29 cellular contexts compared by ENCODE assay signal in the genomic region with DNA sequence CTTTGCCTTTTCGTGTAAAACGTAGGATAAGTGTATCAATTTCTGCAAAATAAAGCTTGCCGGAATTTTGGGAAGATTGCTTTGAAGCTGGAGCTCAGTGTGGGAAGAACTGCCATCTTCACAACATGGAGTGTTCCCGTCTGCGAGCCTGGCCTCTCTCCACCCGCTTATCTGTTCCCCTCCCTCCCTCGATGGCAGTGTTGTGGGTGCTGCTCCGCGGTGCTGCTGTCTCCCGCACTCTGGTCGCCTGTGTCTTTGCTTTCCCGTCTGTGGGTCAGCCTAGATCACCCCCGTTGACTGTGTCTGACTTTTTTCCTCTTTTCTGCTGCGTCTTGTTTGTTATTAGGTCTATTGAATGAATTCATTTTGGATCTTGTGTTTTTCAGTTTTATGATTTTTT.
"Had no signal": no experiment of that assay in that cellular context is flagged by ENCODE, and none has a peak within 500 bp of the region (broad histone marks: within the 10 kb centered on the region; RNA-seq: fewer than 3 reads in every experiment).

No MANE protein-coding gene starts in this region.

- H3K4me3 ChIP-seq: adrenal gland, ascending aorta, cardiac muscle cell, coronary artery, dorsolateral prefrontal cortex, gastroesophageal sphincter, mucosa of descending colon, skin epidermis, tibial nerve had no signal

- H3K27ac ChIP-seq: adrenal gland, ascending aorta, cardiac muscle cell, coronary artery, dorsolateral prefrontal cortex, gastroesophageal sphincter, skin epidermis, tibial nerve had no signal

- DNase-seq: activated B cell treated with CpG ODN at 0.5 μM for 24 hours; activated CD4-positive, alpha-beta T cell treated with anti-CD3 and anti-CD28 coated beads, Interleukin-2, amount 50 U/mL, for 1 hour; activated CD8-positive, alpha-beta T cell treated with anti-CD3 and anti-CD28 coated beads for 36 hours; activated naive CD4-positive, alpha-beta T cell treated with anti-CD3 and anti-CD28 coated beads for 36 hours; activated naive CD8-positive, alpha-beta T cell treated with anti-CD3 and anti-CD28 coated beads for 36 hours; activated T-cell treated with anti-CD3 and anti-CD28 coated beads, Interleukin-2, amount 50 U/mL, for 72 hours; adrenal gland; cerebellar nuclear complex; effector memory CD4-positive, alpha-beta T cell; erythroblast; hypothalamus; immature natural killer cell; mucosa of descending colon; stimulated activated CD4-positive, alpha-beta T cell treated with anti-CD3 and anti-CD28 coated beads, Interleukin-4, amount 100 ng/mL, for 4 hours; stimulated activated CD8-positive, alpha-beta memory T cell treated with anti-CD3 and anti-CD28 coated beads, Interleukin-4, amount 100 ng/mL, for 48 hours; stimulated activated naive CD8-positive, alpha-beta T cell treated with anti-CD3 and anti-CD28 coated beads, Interleukin-15, amount 100 ng/mL, for 72 hours; T-helper 1 cell had no signal

- H3K27ac Mint-ChIP-seq: activated B cell treated with CpG ODN at 0.5 μM for 24 hours; activated CD8-positive, alpha-beta T cell treated with anti-CD3 and anti-CD28 coated beads for 36 hours; activated naive CD4-positive, alpha-beta T cell treated with anti-CD3 and anti-CD28 coated beads for 36 hours; activated naive CD8-positive, alpha-beta T cell treated with anti-CD3 and anti-CD28 coated beads for 36 hours; activated T-cell treated with anti-CD3 and anti-CD28 coated beads, Interleukin-2, amount 50 U/mL, for 72 hours; brain; natural killer cell treated with Interleukin-12 subunit alpha and Interleukin-12 subunit beta and Interleukin-15 and Interleukin-18, amount 100 ng/mL, for 72 hours; progenitor cell of endocrine pancreas; stimulated activated memory B cell treated with anti-CD40 and anti-IgM and Interleukin-4, amounts not matched to agents 10 μg/mL and 1 μg/mL and 100 μg/mL, for 72 hours; stimulated activated naive CD8-positive, alpha-beta T cell treated with anti-CD3 and anti-CD28 coated beads, Interleukin-15, amount 100 ng/mL, for 72 hours; T-helper 2 cell treated with Interferon-gamma antibody and Interleukin-4, amounts not matched to agents 5 μg/mL and 100 μg/mL, for 36 hours had no signal

- H3K4me1 ChIP-seq: adrenal gland, ascending aorta had no signal

- H3K27me3 ChIP-seq: adrenal gland, ascending aorta, cardiac muscle cell, dorsolateral prefrontal cortex, gastroesophageal sphincter, tibial nerve had no signal

- H3K9me3 Mint-ChIP-seq: activated B cell treated with CpG ODN at 0.5 μM for 24 hours; activated CD8-positive, alpha-beta T cell treated with anti-CD3 and anti-CD28 coated beads for 36 hours; activated naive CD4-positive, alpha-beta T cell treated with anti-CD3 and anti-CD28 coated beads for 36 hours; activated naive CD8-positive, alpha-beta T cell treated with anti-CD3 and anti-CD28 coated beads for 36 hours; activated T-cell treated with anti-CD3 and anti-CD28 coated beads, Interleukin-2, amount 50 U/mL, for 72 hours; brain; immature natural killer cell; natural killer cell treated with Interleukin-12 subunit alpha and Interleukin-12 subunit beta and Interleukin-15 and Interleukin-18, amount 100 ng/mL, for 72 hours; stimulated activated naive CD8-positive, alpha-beta T cell treated with anti-CD3 and anti-CD28 coated beads, Interleukin-15, amount 100 ng/mL, for 72 hours; T-helper 2 cell treated with Interferon-gamma antibody and Interleukin-4, amounts not matched to agents 5 μg/mL and 100 μg/mL, for 36 hours had no signal

- H3K9me3 ChIP-seq: adrenal gland, ascending aorta, gastroesophageal sphincter, mucosa of descending colon, tibial nerve had no signal

- H3K4me1 Mint-ChIP-seq: activated B cell treated with CpG ODN at 0.5 μM for 24 hours had no signal

- H3K27me3 Mint-ChIP-seq: activated B cell treated with CpG ODN at 0.5 μM for 24 hours; activated CD8-positive, alpha-beta T cell treated with anti-CD3 and anti-CD28 coated beads for 36 hours; activated naive CD8-positive, alpha-beta T cell treated with anti-CD3 and anti-CD28 coated beads for 36 hours; brain; natural killer cell treated with Interleukin-12 subunit alpha and Interleukin-12 subunit beta and Interleukin-15 and Interleukin-18, amount 100 ng/mL, for 72 hours; progenitor cell of endocrine pancreas; stimulated activated memory B cell treated with anti-CD40 and anti-IgM and Interleukin-4, amounts not matched to agents 10 μg/mL and 1 μg/mL and 100 μg/mL, for 72 hours; stimulated activated naive CD8-positive, alpha-beta T cell treated with anti-CD3 and anti-CD28 coated beads, Interleukin-15, amount 100 ng/mL, for 72 hours had no signal

- H3K4me3 Mint-ChIP-seq: activated B cell treated with CpG ODN at 0.5 μM for 24 hours; activated CD8-positive, alpha-beta T cell treated with anti-CD3 and anti-CD28 coated beads for 36 hours; activated naive CD4-positive, alpha-beta T cell treated with anti-CD3 and anti-CD28 coated beads for 36 hours; activated naive CD8-positive, alpha-beta T cell treated with anti-CD3 and anti-CD28 coated beads for 36 hours; activated T-cell treated with anti-CD3 and anti-CD28 coated beads, Interleukin-2, amount 50 U/mL, for 72 hours; brain; immature natural killer cell; natural killer cell treated with Interleukin-12 subunit alpha and Interleukin-12 subunit beta and Interleukin-15 and Interleukin-18, amount 100 ng/mL, for 72 hours; stimulated activated memory B cell treated with anti-CD40 and anti-IgM and Interleukin-4, amounts not matched to agents 10 μg/mL and 1 μg/mL and 100 μg/mL, for 72 hours; stimulated activated naive CD8-positive, alpha-beta T cell treated with anti-CD3 and anti-CD28 coated beads, Interleukin-15, amount 100 ng/mL, for 72 hours; T-helper 2 cell treated with Interferon-gamma antibody and Interleukin-4, amounts not matched to agents 5 μg/mL and 100 μg/mL, for 36 hours had no signal
